In the genomic region with DNA sequence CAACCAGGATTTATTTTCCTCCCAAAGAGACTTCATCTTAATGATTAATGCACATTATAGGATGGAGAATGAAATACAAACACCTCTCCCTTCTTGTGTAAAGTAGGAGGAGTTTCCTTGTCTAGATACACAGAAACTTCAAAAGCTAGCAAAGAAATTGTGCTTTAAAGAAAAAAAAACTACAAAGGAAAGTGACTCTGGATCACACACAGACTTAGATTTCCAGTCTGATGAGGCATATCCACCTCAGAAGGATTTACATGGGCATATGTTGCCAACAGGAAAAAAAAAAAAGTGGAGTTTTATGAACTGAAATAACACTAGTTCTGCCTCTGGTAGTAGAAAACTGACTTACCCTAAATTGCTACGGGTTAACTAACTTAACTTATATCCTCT, we compare ENCODE assay signal across 17 cellular contexts.
"Had no signal": no experiment of that assay in that cellular context is flagged by ENCODE, and none has a peak within 500 bp of the region (broad histone marks: within the 10 kb centered on the region; RNA-seq: fewer than 3 reads in every experiment).

No MANE protein-coding gene starts in this region.

- DNase-seq: activated CD4-positive, alpha-beta T cell treated with anti-CD3 and anti-CD28 coated beads for 48 hours; activated CD8-positive, alpha-beta T cell treated with anti-CD3 and anti-CD28 coated beads for 36 hours; activated naive CD8-positive, alpha-beta T cell treated with anti-CD3 and anti-CD28 coated beads for 36 hours; activated T-cell treated with anti-CD3 and anti-CD28 coated beads, Interleukin-2, amount 50 U/mL, for 4 hours; amygdala; brain microvascular endothelial cell; cortex of kidney; effector CD4-positive, alpha-beta T cell; foreskin melanocyte; heart left ventricle; immature natural killer cell; ovary; stimulated activated CD4-positive, alpha-beta T cell treated with anti-CD3 and anti-CD28 coated beads, Interleukin-12 subunit alpha, Interleukin-12 subunit beta, amount 100 ng/mL, for 4 hours; stimulated activated CD4-positive, alpha-beta T cell treated with anti-CD3 and anti-CD28 coated beads, Interleukin-2, amount 100 ng/mL, for 24 hours; T-helper 17 cell; thyroid gland had no signal

- H3K4me3 ChIP-seq: heart left ventricle, ovary, thyroid gland had no signal

- H3K27me3 ChIP-seq: brain microvascular endothelial cell, ovary, thyroid gland had no signal

- H3K36me3 ChIP-seq: brain microvascular endothelial cell, heart left ventricle, ovary, thyroid gland had no signal

- ATAC-seq: activated CD8-positive, alpha-beta T cell treated with anti-CD3 and anti-CD28 coated beads for 36 hours; activated T-cell treated with anti-CD3 and anti-CD28 coated beads, Interleukin-2, amount 50 U/mL, for 4 hours; heart left ventricle; stimulated activated effector memory CD8-positive, alpha-beta T cell treated with anti-CD3 and anti-CD28 coated beads, Interleukin-12 subunit alpha, Interleukin-12 subunit beta, amount 100 ng/mL, for 72 hours; T-helper 17 cell had no signal

- H3K9me3 ChIP-seq: heart left ventricle, ovary, thyroid gland had no signal

- H3K27ac ChIP-seq: brain microvascular endothelial cell, ovary, thyroid gland had no signal
